In genomic region chr9:124869466-124869985, GRCh38 we compare ENCODE assay signal across 8 cellular contexts. TPM values are rescaled to one million over a fixed set of nuclear protein-coding genes. Genes with fewer than 3 reads are reported as not detected.
DNase-seq lines count a peak whose midpoint lies in the region; ATAC-seq and TF ChIP-seq lines count a peak whose summit lies in the region.

No MANE protein-coding gene starts in this region.

- TF ChIP-seq CTCF in Panc1 (IDR thresholded peaks at IDR 0.05), result no peak
- no peak for TF ChIP-seq CTCF in astrocyte of the spinal cord (IDR thresholded peaks at IDR 0.05; ENCODE audit: low read depth, low read length)

- H3K36me3 ChIP-seq in Panc1 (ENCODE audit: control insufficient read depth, insufficient read depth, low read length), result peaks cover 13% of the 10 kb centered on the region

- H3K9me3 ChIP-seq in Panc1 (ENCODE audit: control insufficient read depth, insufficient read depth, low read depth, low read length), result no peaks in the 10 kb centered on the region

- peak overlapping the region; percentile 90 for H3K27ac ChIP-seq in Panc1 (ENCODE audit: low read length)

- peak overlapping the region; percentile 89 to 90 for H3K4me3 ChIP-seq in Panc1 (ENCODE audit: low read depth in 2 of 2, low read length in 2 of 2)
- peak overlapping the region; percentile 95 for H3K4me3 ChIP-seq in astrocyte of the spinal cord (ENCODE audit: low read depth, low read length)

- DNase-seq in COLO668 (lab: John Stamatoyannopoulos, UW; ENCODE audit: unreplicated experiment) (peak; percentile 53), HCEC 1CT (peak; percentile 43), Panc1 (ENCODE audit: low read depth, low spot score) (no peak), astrocyte of the spinal cord (ENCODE audit: low read depth, low spot score) (no peak), islet precursor cell (peak; percentile 73), anterior cingulate cortex (lab: John Stamatoyannopoulos, UW) (no peak), NCI-H510A (lab: John Stamatoyannopoulos, UW) (no peak)
- peak in 2 of 3 experiments; percentile 33 for DNase-seq in stimulated activated CD4-positive, alpha-beta T cell treated with anti-CD3 and anti-CD28 coated beads, TNF-alpha, amount 100 ng/mL, for 24 hours (ENCODE audit: low read depth in 3 of 3)

- POLR2A ChIA-PET in Panc1 (lab: Charles Lee), result interaction anchor here (0.6 kb wide), 2 partner anchors 24 to 27 kb away, joined by 5 read pairs; no protein-coding TSS in a partner anchor

- ATAC-seq in Panc1, result no peak; the same call in 1 of the 2 replicates

- H3K4me1 ChIP-seq in Panc1 (ENCODE audit: control insufficient read depth, insufficient read depth, low read length), result peaks cover 26% of the 10 kb centered on the region

- no TSS peak for BruUV-seq in Panc1 (replicated peaks; lab: Mats Ljungman, UMichigan)

- in situ Hi-C loops in Panc1 (cut with HindIII; ENCODE audit: low pct_unique_long_range_greater_than_20kb, low sequenced_read_pairs), result no loop called here
- in situ Hi-C loops in astrocyte of the spinal cord (cut with HindIII; ENCODE audit: low sequenced_read_pairs), result no loop called here

- H3K27me3 ChIP-seq in Panc1 (ENCODE audit: control insufficient read depth, insufficient read depth, low read length), result no peaks in the 10 kb centered on the region

- CTCF ChIA-PET in Panc1 (lab: Charles Lee), result no interaction called here

- intact Hi-C loops in Panc1 (cut with micrococcal nuclease; ENCODE audit: unreplicated experiment), result no loop called here

RNA-seq across cellular contexts. Expression of gene ARPC5L, which starts 7.6 kb away (rescaled TPM):
- total RNA-seq in Panc1 (2021; ENCODE audit: unreplicated experiment), result 39.6 TPM
- polyA plus RNA-seq in Panc1 (2012; ENCODE audit: insufficient read length), result 45.4 TPM

RNA-seq across cellular contexts. Expression of gene RPL35, which starts 7.8 kb away (rescaled TPM):
- 758 TPM for total RNA-seq in Panc1 (2021; ENCODE audit: unreplicated experiment)
- polyA plus RNA-seq in Panc1 (2012; ENCODE audit: insufficient read length), result 1,211 TPM

RNA-seq across cellular contexts. Expression of gene WDR38, which starts 16.3 kb away (rescaled TPM):
- total RNA-seq in Panc1 (2021; ENCODE audit: unreplicated experiment), result not detected
- not detected for polyA plus RNA-seq in Panc1 (2012; ENCODE audit: insufficient read length)

Comparison
In these comparisons a context has a peak if more than half of its experiments do, and no peak if none do; other contexts are left out.
1. DNase-seq: peak in COLO668 (single experiment), HCEC 1CT (single experiment), islet precursor cell (single experiment) and stimulated activated CD4-positive, alpha-beta T cell treated with anti-CD3 and anti-CD28 coated beads, TNF-alpha, amount 100 ng/mL, for 24 hours (2 of 3); none in Panc1 (single experiment), astrocyte of the spinal cord (single experiment), anterior cingulate cortex (0 of 58) and NCI-H510A (single experiment).